13 cellular contexts compared by ENCODE assay signal in genomic region chr6:116115781-116116180, GRCh38. TPM values are rescaled to one million over a fixed set of nuclear protein-coding genes. Genes with fewer than 3 reads are reported as not detected.
DNase-seq lines count a peak whose midpoint lies in the region; ATAC-seq, FAIRE-seq and TF ChIP-seq lines count a peak whose summit lies in the region.
"Had no signal": no experiment of that assay in that cellular context is flagged by ENCODE, and none has a peak within 500 bp of the region (broad histone marks: within the 10 kb centered on the region; RNA-seq: fewer than 3 reads in every experiment).

No MANE protein-coding gene starts in this region.

- no peak overlapping the region for H3K27ac ChIP-seq in kidney (ENCODE audit: low read depth in 2 of 2, low read length in 2 of 2)
- H3K27ac ChIP-seq: SJSA1, upper lobe of left lung had no signal

- FAIRE-seq in TTC549 (lab: Jason Lieb, UNC), result peak; percentile 66
- peak; percentile 83 for FAIRE-seq in kidney (lab: Jason Lieb, UNC)

- H3K36me3 Mint-ChIP-seq in stimulated activated memory B cell treated with anti-CD40 and anti-IgM and Interleukin-4, amounts not matched to agents 10 μg/mL and 1 μg/mL and 100 μg/mL, for 72 hours, result peaks cover 38% of the 10 kb centered on the region

- H3K4me3 ChIP-seq in AG10803 (ENCODE audit: low read length) (no peak overlapping the region), GM12864 (ENCODE audit: low read depth, low read length) (no peak overlapping the region), kidney (ENCODE audit: low read length in 2 of 2) (no peak overlapping the region)
- H3K4me3 ChIP-seq: SJSA1, upper lobe of left lung had no signal

- no peak overlapping the region for H3K9ac ChIP-seq in kidney (ENCODE audit: low read length in 2 of 2)

- no peaks in the 10 kb centered on the region for H3K4me1 Mint-ChIP-seq in stimulated activated memory B cell treated with anti-CD40 and anti-IgM and Interleukin-4, amounts not matched to agents 10 μg/mL and 1 μg/mL and 100 μg/mL, for 72 hours

- H3K4me1 ChIP-seq in kidney (ENCODE audit: control insufficient read depth in 1 of 2, insufficient read depth in 1 of 2, low read depth in 1 of 2, low read length in 2 of 2), result no peaks in the 10 kb centered on the region
- H3K4me1 ChIP-seq: SJSA1, upper lobe of left lung had no signal

- peak; percentile 20 for DNase-seq in AG10803 (ENCODE audit: low read depth)
- no peak for DNase-seq in GM12864 (ENCODE audit: low read depth)
- DNase-seq in kidney, result no peak
- no peak for DNase-seq in NCI-H524 treated with DMSO at 0.1 percent for 48 hours (lab: John Stamatoyannopoulos, UW)
- DNase-seq in NCI-H510A treated with DMSO at 0.1 percent for 48 hours (lab: John Stamatoyannopoulos, UW), result no peak
- DNase-seq in SHP77 (lab: John Stamatoyannopoulos, UW), result no peak
- DNase-seq: activated CD4-positive, alpha-beta T cell treated with anti-CD3 and anti-CD28 coated beads, Interleukin-2, amount 50 U/mL, for 1 hour; erythroblast; NCI-H2029; upper lobe of left lung had no signal

- no peak overlapping the region for H3K4me3 Mint-ChIP-seq in stimulated activated memory B cell treated with anti-CD40 and anti-IgM and Interleukin-4, amounts not matched to agents 10 μg/mL and 1 μg/mL and 100 μg/mL, for 72 hours

- peak; percentile 61 for TF ChIP-seq CTCF in AG10803 (conservative IDR thresholded peaks at IDR 0.05; ENCODE audit: low read length)
- TF ChIP-seq CTCF in GM12864 (IDR thresholded peaks at IDR 0.05; ENCODE audit: low read depth, low read length, missing control alignments), result peak; percentile 1
- TF ChIP-seq CTCF in kidney (IDR thresholded peaks at IDR 0.05; ENCODE audit: borderline replicate concordance, extremely low read depth, insufficient read depth), result no peak

- intact Hi-C loops in kidney (cut with DNase I), result no loop called here

- no peak for ATAC-seq in stimulated activated memory B cell treated with anti-CD40 and anti-IgM and Interleukin-4, amounts not matched to agents 10 μg/mL and 1 μg/mL and 100 μg/mL, for 72 hours

- no peaks in the 10 kb centered on the region for H3K9me3 ChIP-seq in kidney (ENCODE audit: control insufficient read depth in 1 of 2, low read length in 2 of 2)
- H3K9me3 ChIP-seq: SJSA1, upper lobe of left lung had no signal

- H3K27me3 Mint-ChIP-seq in stimulated activated memory B cell treated with anti-CD40 and anti-IgM and Interleukin-4, amounts not matched to agents 10 μg/mL and 1 μg/mL and 100 μg/mL, for 72 hours, result no peaks in the 10 kb centered on the region

- H3K27ac Mint-ChIP-seq in stimulated activated memory B cell treated with anti-CD40 and anti-IgM and Interleukin-4, amounts not matched to agents 10 μg/mL and 1 μg/mL and 100 μg/mL, for 72 hours, result no peak overlapping the region

- peaks cover 16 to 50% of the 10 kb centered on the region in 2 donors for H3K36me3 ChIP-seq in kidney (ENCODE audit: control insufficient read depth in 1 of 2, insufficient read depth in 2 of 2, low read length in 2 of 2)

- no peaks in the 10 kb centered on the region for H3K9me3 Mint-ChIP-seq in stimulated activated memory B cell treated with anti-CD40 and anti-IgM and Interleukin-4, amounts not matched to agents 10 μg/mL and 1 μg/mL and 100 μg/mL, for 72 hours

RNA-seq across cellular contexts. Expression of gene COL10A1, which starts 10.2 kb away (rescaled TPM):
- 0.50 TPM for total RNA-seq in kidney
- polyA plus RNA-seq in kidney (ENCODE audit: insufficient read depth, low read depth, low replicate concordance), result not detected

RNA-seq across cellular contexts. Expression of gene NT5DC1, which starts 15.1 kb away (rescaled TPM):
- 41.7 TPM for total RNA-seq in kidney
- polyA plus RNA-seq in kidney (ENCODE audit: insufficient read depth, low read depth, low replicate concordance), result 34.8 TPM

RNA-seq across cellular contexts. Expression of gene FRK, which starts 55.1 kb away (rescaled TPM):
- total RNA-seq in kidney, result 25.0 TPM
- polyA plus RNA-seq in kidney (ENCODE audit: insufficient read depth, low read depth, low replicate concordance), result 5.9 TPM
